8 cellular contexts compared by ENCODE assay signal in the genomic region with DNA sequence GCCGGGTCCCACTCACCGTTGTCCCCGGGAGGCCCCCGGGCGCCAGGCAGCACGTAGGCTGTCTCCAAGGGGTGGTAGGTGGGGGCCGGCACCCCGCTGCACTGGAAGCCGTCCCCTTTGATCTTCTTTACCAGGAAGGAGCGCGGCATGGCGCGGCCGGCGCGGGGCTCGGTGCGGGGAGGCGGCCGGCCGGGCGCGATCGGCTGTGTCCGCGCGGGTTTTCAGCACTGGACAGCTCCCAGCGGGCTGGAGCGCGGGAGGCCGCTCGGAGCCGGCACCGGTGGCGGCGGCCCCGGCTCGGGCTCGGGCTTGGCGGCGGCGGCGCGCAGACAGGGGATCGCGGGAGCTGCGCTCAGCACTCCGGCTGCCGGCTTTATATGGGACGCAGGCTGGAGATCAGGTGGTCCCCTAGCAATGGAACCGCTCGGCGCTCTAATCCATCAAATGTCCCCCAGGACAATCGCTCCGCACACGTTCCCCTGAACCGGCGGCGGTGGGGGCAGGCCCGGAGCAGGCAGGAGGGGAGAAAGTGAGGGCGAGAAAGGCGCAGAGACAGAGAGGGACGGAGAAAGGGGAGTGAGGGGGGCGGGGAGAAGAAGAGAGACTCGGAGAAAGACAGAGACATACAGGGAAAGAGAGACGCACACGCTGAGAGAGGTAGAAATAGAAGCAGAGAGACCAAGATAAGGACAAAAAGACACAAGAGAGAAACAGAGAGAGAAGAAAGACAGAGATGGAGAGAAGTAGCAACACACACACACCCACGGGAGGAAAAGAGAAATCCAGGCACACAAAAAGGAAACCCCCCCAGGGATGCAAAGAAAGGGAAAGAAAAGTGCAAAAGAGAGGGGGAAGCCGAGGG. TPM values are rescaled to one million over a fixed set of nuclear protein-coding genes. Genes with fewer than 3 reads are reported as not detected.
DNase-seq lines count a peak whose midpoint lies in the region; ATAC-seq, FAIRE-seq and TF ChIP-seq lines count a peak whose summit lies in the region.

A gene (minus strand): TSS at position 350 of the 862 bp plus-strand sequence. CDS start 201 bp downstream, at position 149.

- DNase-seq in CD1c-positive myeloid dendritic cell (ENCODE audit: extremely low spot score) (peak; percentile 78), kidney (peak; percentile 88), NCI-H2196 treated with DMSO at 0.1 percent for 48 hours (lab: John Stamatoyannopoulos, UW; ENCODE audit: unreplicated experiment) (no peak)
- DNase-seq in activated CD4-positive, CD25-positive, alpha-beta regulatory T cell treated with anti-CD3 and anti-CD28 coated beads, Interleukin-2, amount 50 U/mL, for 72 hours: peak; percentile 59
- peak; percentile 39 for DNase-seq in central memory CD4-positive, alpha-beta T cell
- peak; percentile 48 for DNase-seq in stimulated activated CD4-positive, alpha-beta T cell treated with anti-CD3 and anti-CD28 coated beads, Interleukin-1b, Interleukin-23, amount 100 ng/mL, for 48 hours

- intact Hi-C loops in kidney (cut with DNase I): no loop called here

- H3K9me3 ChIP-seq in kidney (ENCODE audit: control insufficient read depth in 1 of 2, low read length in 2 of 2): no peaks in the 10 kb centered on the region

- peaks cover 50% of the 10 kb centered on the region for H3K27me3 ChIP-seq in KMS-11 (ENCODE audit: insufficient read depth, low read depth)

- H2AFZ ChIP-seq in KMS-11 (ENCODE audit: low read depth): no peak within 1 kb of the TSS

- H3K9ac ChIP-seq in KMS-11 (no peak within 1 kb of the TSS), kidney (ENCODE audit: low read length in 2 of 2) (no peak within 1 kb of the TSS)

- H3K27ac ChIP-seq in KMS-11 (no peak within 1 kb of the TSS), kidney (ENCODE audit: low read depth in 2 of 2, low read length in 2 of 2) (no peak within 1 kb of the TSS)

- H3K36me3 ChIP-seq in KMS-11 (ENCODE audit: insufficient read depth) (no peaks in the 10 kb centered on the region), kidney (ENCODE audit: control insufficient read depth in 1 of 2, insufficient read depth in 2 of 2, low read length in 2 of 2) (no peaks in the 10 kb centered on the region)

- H4K20me1 ChIP-seq in KMS-11 (ENCODE audit: insufficient read depth): no peaks in the 10 kb centered on the region

- ATAC-seq in GM19452 (IDR thresholded peaks at IDR 0.05; ENCODE audit: unreplicated experiment): no peak

- H3K4me1 ChIP-seq in KMS-11 (ENCODE audit: low read depth, poor library complexity, severe bottlenecking) (peaks cover 12% of the 10 kb centered on the region), kidney (ENCODE audit: control insufficient read depth in 1 of 2, insufficient read depth in 1 of 2, low read depth in 1 of 2, low read length in 2 of 2) (peaks cover 0 to 3% of the 10 kb centered on the region in 2 donors)

- FAIRE-seq in kidney (lab: Jason Lieb, UNC): no peak

- TF ChIP-seq CTCF in KMS-11 (conservative IDR thresholded peaks at IDR 0.05; ENCODE audit: low read depth, low read length) (no peak), kidney (IDR thresholded peaks at IDR 0.05; ENCODE audit: borderline replicate concordance, extremely low read depth, insufficient read depth) (no peak)

- H3K79me2 ChIP-seq in KMS-11 (ENCODE audit: insufficient read depth, low read depth): no peaks in the 10 kb centered on the region

- peak within 1 kb of the TSS; percentile 71 for H3K4me2 ChIP-seq in KMS-11

- H3K4me3 ChIP-seq in KMS-11 (IDR thresholded peaks at IDR 0.05; ENCODE audit: insufficient read depth, low read depth, low read length) (no peak within 1 kb of the TSS), kidney (ENCODE audit: low read length in 2 of 2) (no peak within 1 kb of the TSS)

RNA-seq across cellular contexts. Expression of the gene that starts here (rescaled TPM):
- not detected for total RNA-seq in kidney
- not detected for polyA plus RNA-seq in kidney (ENCODE audit: insufficient read depth, low read depth, low replicate concordance)

Comparison
In these comparisons a context has a peak if more than half of its experiments do, and no peak if none do; other contexts are left out.
1. Peak in DNase-seq in kidney; RNA of the gene not detected or under 1 TPM.